Comparison of ENCODE assay signal across 11 cellular contexts in the genomic region with DNA sequence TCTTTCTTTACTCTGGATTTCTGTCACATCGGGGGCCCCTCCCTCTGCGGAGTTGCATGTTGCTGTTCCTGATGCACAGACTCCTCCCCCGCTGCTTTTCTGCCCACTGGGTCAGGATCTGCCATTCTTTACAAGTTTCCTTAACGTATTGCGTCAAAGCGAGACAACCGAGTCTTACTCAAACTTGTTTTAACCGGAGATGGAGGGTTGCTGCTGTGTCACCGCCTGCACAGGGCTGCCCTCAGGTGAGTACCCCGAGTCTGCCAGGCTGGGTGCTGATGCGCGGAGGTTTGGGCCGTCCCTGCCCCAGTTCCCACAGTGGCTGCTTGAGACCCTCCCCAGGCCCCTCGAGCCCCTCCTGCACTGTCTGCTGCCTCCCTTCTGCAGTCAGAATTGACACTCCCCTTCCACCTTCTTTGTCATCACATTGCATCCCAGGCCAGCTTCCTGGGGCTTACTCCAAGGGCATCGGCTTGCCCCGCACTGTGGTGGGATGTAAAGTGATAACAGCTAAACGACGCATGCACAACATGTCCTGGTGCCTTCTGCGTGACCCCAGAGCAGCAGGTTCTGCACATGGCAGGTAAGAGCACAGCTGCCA. TPM values are rescaled to one million over a fixed set of nuclear protein-coding genes. Genes with fewer than 3 reads are reported as not detected.
DNase-seq lines count a peak whose midpoint lies in the region; ATAC-seq, FAIRE-seq and TF ChIP-seq lines count a peak whose summit lies in the region.
"Had no signal": no experiment of that assay in that cellular context is flagged by ENCODE, and none has a peak within 500 bp of the region (broad histone marks: within the 10 kb centered on the region; RNA-seq: fewer than 3 reads in every experiment).

No MANE protein-coding gene starts in this region.

- H3K9me3 Mint-ChIP-seq in endodermal cell: no peaks in the 10 kb centered on the region

- no peak overlapping the region for H3K4me3 Mint-ChIP-seq in endodermal cell

- DNase-seq in GM12891 (ENCODE audit: insufficient read length, low spot score) (peak; percentile 5), NB4 (ENCODE audit: low read depth) (peak; percentile 81), endodermal cell (no peak), A172 (ENCODE audit: low spot score) (no peak), NCI-H1105 treated with DMSO at 0.1 percent for 48 hours (lab: John Stamatoyannopoulos, UW) (no peak)
- no peak for DNase-seq in stimulated activated CD4-positive, alpha-beta T cell treated with anti-CD3 and anti-CD28 coated beads, Interleukin-4, amount 100 ng/mL, for 24 hours
- DNase-seq: NCI-H2081; stimulated activated naive CD4-positive, alpha-beta T cell treated with Interleukin-2 at 50 U/mL for 16 hours had no signal

- H3K9me3 ChIP-seq in endodermal cell (ENCODE audit: control insufficient read depth, low read length) (no peaks in the 10 kb centered on the region), neutrophil (no peaks in the 10 kb centered on the region)
- H3K9me3 ChIP-seq: prostate gland had no signal

- no peaks in the 10 kb centered on the region for H3K27me3 Mint-ChIP-seq in endodermal cell (ENCODE audit: insufficient read depth)

- 86 to 87% methylated on average over 19 of the region's 19 CpGs for WGBS in endodermal cell (ENCODE audit: insufficient coverage in 1 of 2, insufficient read length in 1 of 2), 2 experiments

- no peak for ATAC-seq in HG03175 (IDR thresholded peaks at IDR 0.05; ENCODE audit: unreplicated experiment)

- H3K4me1 ChIP-seq in endodermal cell (ENCODE audit: control insufficient read depth, insufficient read depth, low read length): peaks cover 15% of the 10 kb centered on the region
- H3K4me1 ChIP-seq in neutrophil (ENCODE audit: control insufficient read depth in 1 of 2, insufficient read depth in 1 of 2, low read depth in 1 of 2, low read length in 1 of 2): peaks cover 23 to 27% of the 10 kb centered on the region in 2 experiments
- H3K4me1 ChIP-seq: prostate gland had no signal

- TF ChIP-seq CTCF in NB4 (IDR thresholded peaks at IDR 0.05; ENCODE audit: low read depth, low read length) (no peak), endodermal cell (conservative IDR thresholded peaks at IDR 0.05) (no peak), neutrophil (IDR thresholded peaks at IDR 0.05) (no peak)

- peak; percentile 66; the same call in 1 of the 2 replicates for TF ChIP-seq POLR2A in GM12891 (IDR thresholded peaks at IDR 0.05; ENCODE audit: low read depth, low read length)
- TF ChIP-seq POLR2A in NB4 (IDR thresholded peaks at IDR 0.05; ENCODE audit: extremely low read depth, insufficient read length): no peak

- H3K27ac ChIP-seq in endodermal cell (ENCODE audit: low read depth, low read length) (peak overlapping the region; percentile 64), neutrophil (peak overlapping the region; percentile 79)
- H3K27ac ChIP-seq: prostate gland had no signal

- H3K4me1 Mint-ChIP-seq in endodermal cell: peaks cover 27% of the 10 kb centered on the region

- no peaks in the 10 kb centered on the region for H3K27me3 ChIP-seq in endodermal cell (ENCODE audit: control insufficient read depth, insufficient read depth, low read length, poor library complexity, severe bottlenecking)
- no peaks in the 10 kb centered on the region for H3K27me3 ChIP-seq in neutrophil

- no peak for FAIRE-seq in GM12891 (lab: Jason Lieb, UNC)

- H3K4me3 ChIP-seq in NB4 (ENCODE audit: low read depth, low read length): no peak overlapping the region
- H3K4me3 ChIP-seq in endodermal cell (ENCODE audit: low read length): no peak overlapping the region
- H3K4me3 ChIP-seq in neutrophil (ENCODE audit: low read depth in 1 of 2, low read length in 1 of 2): no peak overlapping the region
- H3K4me3 ChIP-seq: prostate gland had no signal

- peaks cover 74% of the 10 kb centered on the region for H3K36me3 ChIP-seq in endodermal cell (ENCODE audit: control insufficient read depth, insufficient read depth, low read length)
- H3K36me3 ChIP-seq in neutrophil: peaks cover 54% of the 10 kb centered on the region
- H3K36me3 ChIP-seq: prostate gland had no signal

- peak overlapping the region; percentile 81 for H3K27ac Mint-ChIP-seq in endodermal cell

- peaks cover 75% of the 10 kb centered on the region for H3K36me3 Mint-ChIP-seq in endodermal cell (ENCODE audit: low read depth)

- no peak overlapping the region for H3K9ac ChIP-seq in endodermal cell (ENCODE audit: extremely low read depth, low read length, poor library complexity, severe bottlenecking)

TF ChIP-seq in GM12891, 5 proteins besides CTCF, POLR2A, EP300 and RAD21:
- no peak for TF ChIP-seq TAF1 (IDR thresholded peaks at IDR 0.05; ENCODE audit: low read depth, low read length)
- TF ChIP-seq SPI1 (IDR thresholded peaks at IDR 0.05; ENCODE audit: low read depth, low read length): no peak
- TF ChIP-seq POU2F2 (IDR thresholded peaks at IDR 0.05; ENCODE audit: low read depth, low read length): no peak; the same call in 1 of the 2 replicates
- no peak for TF ChIP-seq POLR2AphosphoS5 (IDR thresholded peaks at IDR 0.05; ENCODE audit: low read depth, low read length)
- TF ChIP-seq PAX5 (IDR thresholded peaks at IDR 0.05; ENCODE audit: insufficient read depth, low read length, severe bottlenecking): no peak

RNA-seq across cellular contexts. Expression of gene CARHSP1, which starts 19.3 kb away (rescaled TPM):
- polyA plus RNA-seq in GM12891 (2012; ENCODE audit: low read depth, missing spikeins): 68.1 TPM
- 100 to 1,000 TPM; 233 to 275 TPM for total RNA-seq in endodermal cell
- 183 TPM for polyA plus RNA-seq in endodermal cell (2013, experiment 1 of 2)
- 179 TPM for polyA plus RNA-seq in endodermal cell (2013, experiment 2 of 2)
- 148 and 208 TPM in 2 replicates for total RNA-seq in A172 (2014; rRNA removed; shearing (Covaris generic))

RNA-seq across cellular contexts. Expression of gene LITAFD, which starts 32.6 kb away (rescaled TPM):
- 0.09 TPM for polyA plus RNA-seq in GM12891 (2012; ENCODE audit: low read depth, missing spikeins)
- not detected for total RNA-seq in endodermal cell
- polyA plus RNA-seq in endodermal cell (2013, experiment 1 of 2): not detected
- not detected for polyA plus RNA-seq in endodermal cell (2013, experiment 2 of 2)
- total RNA-seq in A172 (2014; rRNA removed; shearing (Covaris generic)): not detected in 2 replicates

RNA-seq across cellular contexts. Expression of gene PMM2, which starts 51.9 kb away (rescaled TPM):
- polyA plus RNA-seq in GM12891 (2012; ENCODE audit: low read depth, missing spikeins): 28.5 TPM
- total RNA-seq in endodermal cell: 10 to 100 TPM; 47.6 to 48.2 TPM
- 18.2 TPM for polyA plus RNA-seq in endodermal cell (2013, experiment 1 of 2)
- 19.4 TPM for polyA plus RNA-seq in endodermal cell (2013, experiment 2 of 2)
- total RNA-seq in A172 (2014; rRNA removed; shearing (Covaris generic)): 34.7 and 43.8 TPM in 2 replicates

RNA-seq across cellular contexts. Expression of gene TMEM186, which starts 52.1 kb away (rescaled TPM):
- polyA plus RNA-seq in GM12891 (2012; ENCODE audit: low read depth, missing spikeins): 11.7 TPM
- 10 to 100 TPM; 10.9 to 14.0 TPM for total RNA-seq in endodermal cell
- polyA plus RNA-seq in endodermal cell (2013, experiment 1 of 2): 9.9 TPM
- 7.7 TPM for polyA plus RNA-seq in endodermal cell (2013, experiment 2 of 2)
- total RNA-seq in A172 (2014; rRNA removed; shearing (Covaris generic)): 5.9 and 8.0 TPM in 2 replicates

Comparison
In these comparisons a context has a peak if more than half of its experiments do, and no peak if none do; other contexts are left out.
1. DNase-seq: peak in GM12891 (single experiment) and NB4 (single experiment); none in endodermal cell (single experiment), A172 (single experiment), stimulated activated CD4-positive, alpha-beta T cell treated with anti-CD3 and anti-CD28 coated beads, Interleukin-4, amount 100 ng/mL, for 24 hours (single experiment) and NCI-H1105 treated with DMSO at 0.1 percent for 48 hours (single experiment).